In the genomic region with DNA sequence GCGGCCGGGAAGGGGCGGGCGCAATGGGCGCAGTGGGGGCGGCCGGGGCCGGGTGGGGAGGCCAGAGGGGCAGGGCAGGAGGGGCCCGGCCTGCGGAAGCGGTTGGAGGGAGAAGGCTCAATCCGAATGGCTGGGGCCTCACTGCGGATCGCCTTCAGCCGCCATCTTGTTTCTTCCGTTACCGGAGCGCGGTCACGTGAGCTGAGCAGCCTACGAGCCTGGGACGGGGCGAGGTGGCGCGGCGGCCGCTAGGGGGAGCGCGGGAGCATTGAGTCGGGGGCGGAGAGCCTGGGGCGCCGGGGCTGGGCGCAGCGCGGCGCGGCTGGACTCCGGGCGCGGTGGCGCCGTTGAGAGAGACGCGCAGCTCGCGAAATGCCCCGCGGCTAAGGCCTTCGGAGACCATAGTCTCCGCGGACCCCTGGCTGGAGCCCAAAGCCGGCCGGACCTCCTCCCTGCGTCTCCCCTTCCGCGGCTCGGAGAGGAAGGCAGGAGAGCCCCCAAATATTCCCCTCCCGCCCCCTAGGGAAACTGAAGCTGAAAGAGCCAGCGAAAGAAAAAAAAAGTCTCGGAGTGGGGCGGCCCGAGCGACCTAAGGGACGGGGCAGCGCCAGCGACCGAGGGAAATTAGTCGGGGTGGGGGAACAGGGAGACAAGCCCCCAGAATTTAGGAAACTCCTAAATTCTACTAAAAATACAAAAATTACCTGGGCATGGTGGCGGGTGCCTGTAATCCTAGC, we compare ENCODE assay signal across 8 cellular contexts. TPM values are rescaled to one million over a fixed set of nuclear protein-coding genes. Genes with fewer than 3 reads are reported as not detected.
A peak's percentile ranks its signal among the peaks of the same experiment; 100 is the strongest.
DNase-seq lines count a peak whose midpoint lies in the region; ATAC-seq and TF ChIP-seq lines count a peak whose summit lies in the region.
"Not testable (repeated sequence)": the region's sequence is repeated elsewhere in the genome, so short reads cannot be mapped to it uniquely, and the experiment has no call there.

A gene (minus strand): TSS at position 190 of the 737 bp plus-strand sequence. CDS start 22,221 bp downstream, outside the sequence.

- H3K36me3 ChIP-seq in SK-N-MC (ENCODE audit: insufficient read depth, low read length) = not testable (repeated sequence)

- H3K27ac ChIP-seq in SK-N-MC (peak within 1 kb of the TSS; percentile 72; the same call in 1 of the 2 replicates), temporal lobe (ENCODE audit: low read depth, low read length) (peak within 1 kb of the TSS; percentile 53)

- peak; percentile 87 for ATAC-seq in HG02610 (IDR thresholded peaks at IDR 0.05; ENCODE audit: unreplicated experiment)

- H3K4me3 ChIP-seq in GM12864 (ENCODE audit: low read depth, low read length) (peak within 1 kb of the TSS; percentile 68), SK-N-MC (peak within 1 kb of the TSS; percentile 84)

- TF ChIP-seq CTCF in GM12864 (IDR thresholded peaks at IDR 0.05; ENCODE audit: low read depth, low read length, missing control alignments) = peak; percentile 84

- peak within 1 kb of the TSS; percentile 90 for H3K9ac ChIP-seq in SK-N-MC (ENCODE audit: insufficient read length)

- not testable (repeated sequence) for H3K9me3 ChIP-seq in SK-N-MC (ENCODE audit: low read depth, low read length)

- DNase-seq in GM12864 (ENCODE audit: low read depth) = peak; percentile 80
- DNase-seq in NCI-H1048 (lab: John Stamatoyannopoulos, UW) = peak; percentile 87
- DNase-seq in SK-N-MC (ENCODE audit: low read depth, low spot score) = peak; percentile 57
- DNase-seq in activated naive CD4-positive, alpha-beta T cell treated with anti-CD3 and anti-CD28 coated beads, Interleukin-2, amount 50 U/mL, for 16 hours = peak; percentile 99
- peak; percentile 44 for DNase-seq in glomerular endothelial cell (ENCODE audit: extremely low read depth, low read depth, low spot score)
- DNase-seq in occipital lobe (lab: John Stamatoyannopoulos, UW) = peak; percentile 95

RNA-seq across cellular contexts. Expression of the gene that starts here (rescaled TPM):
- 4.2 and 7.2 TPM in 2 replicates for total RNA-seq in glomerular endothelial cell
- 62.4 TPM for total RNA-seq in occipital lobe
- 22.1 TPM for total RNA-seq in temporal lobe

Comparison
In these comparisons a context has a peak if more than half of its experiments do, and no peak if none do; other contexts are left out.
1. Peak in every context shown above with its lines: DNase-seq, ATAC-seq, H3K4me3 ChIP-seq and H3K27ac ChIP-seq.
2. DNase-seq: peak in every context shown above with its lines; median percentile 99 in activated naive CD4-positive, alpha-beta T cell treated with anti-CD3 and anti-CD28 coated beads, Interleukin-2, amount 50 U/mL, for 16 hours; 95 in occipital lobe; 87 in NCI-H1048; 80 in GM12864; 57 in SK-N-MC; 44 in glomerular endothelial cell.